In genomic region chr19:31297991-31298390, GRCh38 we compare ENCODE assay signal across 29 cellular contexts. TPM values are rescaled to one million over a fixed set of nuclear protein-coding genes. Genes with fewer than 3 reads are reported as not detected.
"Had no signal": no experiment of that assay in that cellular context is flagged by ENCODE, and none has a peak within 500 bp of the region (broad histone marks: within the 10 kb centered on the region; RNA-seq: fewer than 3 reads in every experiment).

No MANE protein-coding gene starts in this region.

- H3K27ac ChIP-seq: brain microvascular endothelial cell, Peyer's patch, RWPE1, SK-N-MC, WERI-Rb-1 had no signal

- H3K4me1 ChIP-seq: Peyer's patch had no signal

- H3K4me1 Mint-ChIP-seq: activated CD4-positive, alpha-beta T cell treated with anti-CD3 and anti-CD28 coated beads, Interleukin-2, amount 10 ng/mL, durations not matched to agents 24 days and 14 days; activated naive CD8-positive, alpha-beta T cell treated with anti-CD3 and anti-CD28 coated beads for 36 hours; activated T-helper 17 cell treated with anti-CD3 and anti-CD28 coated beads, Interleukin-2, amount 50 U/mL, for 72 hours had no signal

- H3K27me3 ChIP-seq: brain microvascular endothelial cell, Peyer's patch had no signal

- H3K36me3 Mint-ChIP-seq: activated naive CD8-positive, alpha-beta T cell treated with anti-CD3 and anti-CD28 coated beads for 36 hours had no signal

- H3K4me3 ChIP-seq: Peyer's patch, SK-N-MC had no signal

- H3K9me3 ChIP-seq: Peyer's patch had no signal

- H3K4me3 Mint-ChIP-seq: activated CD4-positive, alpha-beta T cell treated with anti-CD3 and anti-CD28 coated beads, Interleukin-2, amount 10 ng/mL, durations not matched to agents 24 days and 14 days; activated CD8-positive, alpha-beta T cell treated with anti-CD3 and anti-CD28 coated beads for 36 hours; activated naive CD8-positive, alpha-beta T cell treated with anti-CD3 and anti-CD28 coated beads for 36 hours; activated T-cell treated with anti-CD3 and anti-CD28 coated beads, Interleukin-2, amount 50 U/mL, for 72 hours; activated T-helper 17 cell treated with anti-CD3 and anti-CD28 coated beads, Interleukin-2, amount 50 U/mL, for 72 hours had no signal

- H3K36me3 ChIP-seq: brain microvascular endothelial cell, Peyer's patch, WERI-Rb-1 had no signal

- H3K9me3 Mint-ChIP-seq: activated CD8-positive, alpha-beta T cell treated with anti-CD3 and anti-CD28 coated beads for 36 hours; activated naive CD8-positive, alpha-beta T cell treated with anti-CD3 and anti-CD28 coated beads for 36 hours; activated T-helper 17 cell treated with anti-CD3 and anti-CD28 coated beads, Interleukin-2, amount 50 U/mL, for 72 hours had no signal

- H3K27me3 Mint-ChIP-seq: activated CD4-positive, alpha-beta T cell treated with anti-CD3 and anti-CD28 coated beads, Interleukin-2, amount 10 ng/mL, durations not matched to agents 24 days and 14 days; activated naive CD8-positive, alpha-beta T cell treated with anti-CD3 and anti-CD28 coated beads for 36 hours; activated T-helper 17 cell treated with anti-CD3 and anti-CD28 coated beads, Interleukin-2, amount 50 U/mL, for 72 hours had no signal

- ATAC-seq: activated CD8-positive, alpha-beta T cell treated with anti-CD3 and anti-CD28 coated beads for 36 hours; activated T-cell treated with anti-CD3 and anti-CD28 coated beads, Interleukin-2, amount 50 U/mL, for 72 hours; activated T-helper 17 cell treated with anti-CD3 and anti-CD28 coated beads, Interleukin-2, amount 50 U/mL, for 72 hours; PC-3 had no signal

- H3K27ac Mint-ChIP-seq: activated CD4-positive, alpha-beta T cell treated with anti-CD3 and anti-CD28 coated beads, Interleukin-2, amount 10 ng/mL, durations not matched to agents 24 days and 14 days; activated CD8-positive, alpha-beta T cell treated with anti-CD3 and anti-CD28 coated beads for 36 hours; activated naive CD8-positive, alpha-beta T cell treated with anti-CD3 and anti-CD28 coated beads for 36 hours; activated T-cell treated with anti-CD3 and anti-CD28 coated beads, Interleukin-2, amount 50 U/mL, for 72 hours; activated T-helper 17 cell treated with anti-CD3 and anti-CD28 coated beads, Interleukin-2, amount 50 U/mL, for 72 hours had no signal

- DNase-seq: activated CD4-positive, alpha-beta T cell treated with anti-CD3 and anti-CD28 coated beads, Interleukin-2, amount 10 ng/mL, durations not matched to agents 24 days and 14 days; activated CD4-positive, alpha-beta T cell treated with anti-CD3 and anti-CD28 coated beads, Interleukin-2, amount 50 U/mL, for 4 hours; activated CD8-positive, alpha-beta T cell treated with anti-CD3 and anti-CD28 coated beads for 36 hours; activated effector memory CD4-positive, alpha-beta T cell treated with anti-CD3 and anti-CD28 coated beads, Interleukin-2, amount 50 U/mL, for 16 hours; activated naive CD4-positive, alpha-beta T cell; activated naive CD4-positive, alpha-beta T cell treated with anti-CD3 and anti-CD28 coated beads, Interleukin-2, amount 50 U/mL, for 16 hours; activated naive CD8-positive, alpha-beta T cell treated with anti-CD3 and anti-CD28 coated beads for 36 hours; activated T-cell treated with anti-CD3 and anti-CD28 coated beads, Interleukin-2, amount 50 U/mL, for 1 hour; activated T-cell treated with anti-CD3 and anti-CD28 coated beads, Interleukin-2, amount 50 U/mL, for 72 hours; amniotic stem cell; aorta; brain microvascular endothelial cell; Karpas-422; KBM-7; NCI-H1105; NCI-H1417 treated with DMSO at 0.1 percent for 48 hours; NCI-H187 treated with DMSO at 0.1 percent for 48 hours; NCI-H2081 treated with DMSO at 0.1 percent for 48 hours; NCI-H345; NCI-H524 treated with DMSO at 0.1 percent for 48 hours; PC-3; Peyer's patch; Right ventricle myocardium superior; T1000; WERI-Rb-1 had no signal

RNA-seq across cellular contexts. Expression of gene TSHZ3, which starts 51.2 kb away (rescaled TPM):
- total RNA-seq: MCF 10A had no signal
